In genomic region chr5:114311943-114312342, GRCh38 we compare ENCODE assay signal across 21 cellular contexts. TPM values are rescaled to one million over a fixed set of nuclear protein-coding genes. Genes with fewer than 3 reads are reported as not detected.
"Had no signal": no experiment of that assay in that cellular context is flagged by ENCODE, and none has a peak within 500 bp of the region (broad histone marks: within the 10 kb centered on the region; RNA-seq: fewer than 3 reads in every experiment).

No MANE protein-coding gene starts in this region.

- ATAC-seq: activated CD4-positive, CD25-positive, alpha-beta regulatory T cell treated with anti-CD3 and anti-CD28 coated beads, Interleukin-2, amount 50 U/mL, for 24 hours; activated T-cell treated with anti-CD3 and anti-CD28 coated beads, Interleukin-2, amount 50 U/mL, for 4 hours; left lobe of liver had no signal

- DNase-seq: activated CD4-positive, alpha-beta T cell treated with anti-CD3 and anti-CD28 coated beads, Interleukin-2, amount 10 ng/mL, durations not matched to agents 7 days and 5 days; activated CD8-positive, alpha-beta memory T cell treated with anti-CD3 and anti-CD28 coated beads, Interleukin-2, amount 50 U/mL, for 4 hours; activated effector memory CD4-positive, alpha-beta T cell treated with Interleukin-2 at 50 U/mL for 16 hours; activated naive CD4-positive, alpha-beta T cell treated with anti-CD3 and anti-CD28 coated beads, Interleukin-2, amount 50 U/mL, for 16 hours; activated T-cell treated with anti-CD3 and anti-CD28 coated beads, Interleukin-2, amount 50 U/mL, for 4 hours; aorta; cerebellar nuclear complex; effector CD8-positive, alpha-beta T cell; kidney; stimulated activated CD4-positive, alpha-beta T cell treated with anti-CD3 and anti-CD28 coated beads, Interleukin-2, amount 100 ng/mL, for 24 hours; transverse colon had no signal

- H3K4me3 Mint-ChIP-seq: activated CD4-positive, alpha-beta T cell treated with anti-CD3 and anti-CD28 coated beads, Interleukin-2, amount 10 ng/mL, durations not matched to agents 7 days and 5 days; activated T-cell treated with anti-CD3 and anti-CD28 coated beads, Interleukin-2, amount 50 U/mL, for 4 hours; dendritic cell treated with granulocyte-macrophage colony-stimulating factor and Interleukin-4, amounts not matched to agents 40 ng/mL and 50 ng/mL, for 4 days; stimulated activated naive CD8-positive, alpha-beta T cell treated with anti-CD3 and anti-CD28 coated beads, Interleukin-15, Interleukin-2, amounts not matched to agents 100 ng/mL and 50 ng/mL, for 24 hours had no signal

- H3K4me1 ChIP-seq: prostate gland, right atrium auricular region, transverse colon, vagina had no signal

- H3K27me3 ChIP-seq: esophagus muscularis mucosa, right atrium auricular region, transverse colon, vagina had no signal

- H3K27me3 Mint-ChIP-seq: activated CD4-positive, alpha-beta T cell treated with anti-CD3 and anti-CD28 coated beads, Interleukin-2, amount 10 ng/mL, durations not matched to agents 7 days and 5 days; dendritic cell treated with granulocyte-macrophage colony-stimulating factor and Interleukin-4, amounts not matched to agents 40 ng/mL and 50 ng/mL, for 4 days; stimulated activated naive CD8-positive, alpha-beta T cell treated with anti-CD3 and anti-CD28 coated beads, Interleukin-15, Interleukin-2, amounts not matched to agents 100 ng/mL and 50 ng/mL, for 24 hours had no signal

- H3K27ac ChIP-seq: esophagus muscularis mucosa, prostate gland, right atrium auricular region, transverse colon, vagina had no signal

- H3K9me3 Mint-ChIP-seq: activated CD4-positive, alpha-beta T cell treated with anti-CD3 and anti-CD28 coated beads, Interleukin-2, amount 10 ng/mL, durations not matched to agents 7 days and 5 days; activated T-cell treated with anti-CD3 and anti-CD28 coated beads, Interleukin-2, amount 50 U/mL, for 4 hours; dendritic cell treated with granulocyte-macrophage colony-stimulating factor and Interleukin-4, amounts not matched to agents 40 ng/mL and 50 ng/mL, for 4 days; stimulated activated naive CD8-positive, alpha-beta T cell treated with anti-CD3 and anti-CD28 coated beads, Interleukin-15, Interleukin-2, amounts not matched to agents 100 ng/mL and 50 ng/mL, for 24 hours had no signal

- H3K4me3 ChIP-seq: esophagus muscularis mucosa, lung, prostate gland, right atrium auricular region, transverse colon, vagina had no signal

- H3K4me1 Mint-ChIP-seq: activated CD4-positive, alpha-beta T cell treated with anti-CD3 and anti-CD28 coated beads, Interleukin-2, amount 10 ng/mL, durations not matched to agents 7 days and 5 days had no signal

- H3K27ac Mint-ChIP-seq: activated CD4-positive, alpha-beta T cell treated with anti-CD3 and anti-CD28 coated beads, Interleukin-2, amount 10 ng/mL, durations not matched to agents 7 days and 5 days; dendritic cell treated with granulocyte-macrophage colony-stimulating factor and Interleukin-4, amounts not matched to agents 40 ng/mL and 50 ng/mL, for 4 days; stimulated activated naive CD8-positive, alpha-beta T cell treated with anti-CD3 and anti-CD28 coated beads, Interleukin-15, Interleukin-2, amounts not matched to agents 100 ng/mL and 50 ng/mL, for 24 hours had no signal

- H3K36me3 ChIP-seq: esophagus muscularis mucosa, prostate gland, right atrium auricular region, transverse colon, vagina had no signal

- H3K9me3 ChIP-seq: esophagus muscularis mucosa, prostate gland, right atrium auricular region, transverse colon, vagina had no signal

RNA-seq across cellular contexts. Expression of gene KCNN2, which starts 49.9 kb away (rescaled TPM):
- total RNA-seq: activated CD4-positive, alpha-beta T cell treated with anti-CD3 and anti-CD28 coated beads, Interleukin-2, amount 10 ng/mL, durations not matched to agents 7 days and 5 days; osteoblast had no signal
- polyA plus RNA-seq: aorta had no signal
